Comparison of ENCODE assay signal across 19 cellular contexts in the genomic region with DNA sequence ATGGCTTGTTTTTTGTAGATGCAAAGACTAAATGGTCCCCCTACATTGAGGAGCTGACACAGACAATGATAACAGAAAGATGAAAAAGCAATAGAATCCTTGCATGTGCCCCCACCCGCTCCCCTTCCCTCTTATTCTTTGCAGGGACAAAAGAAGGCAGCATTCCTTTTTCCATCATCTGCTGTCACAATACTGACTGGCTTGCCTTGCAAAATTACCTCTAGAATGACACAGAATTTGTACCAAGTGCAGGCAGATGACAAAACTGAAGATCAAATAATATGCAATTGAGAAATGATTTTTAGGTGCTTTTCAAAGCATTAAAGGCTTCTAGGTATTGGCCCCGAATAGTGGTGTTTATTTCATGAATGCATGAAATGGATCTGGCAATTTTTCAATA.
DNase-seq lines count a peak whose midpoint lies in the region; ATAC-seq and TF ChIP-seq lines count a peak whose summit lies in the region.
"Had no signal": no experiment of that assay in that cellular context is flagged by ENCODE, and none has a peak within 500 bp of the region (broad histone marks: within the 10 kb centered on the region; RNA-seq: fewer than 3 reads in every experiment).

No MANE protein-coding gene starts in this region.

- H3K27me3 ChIP-seq in HCT116 (ENCODE audit: insufficient read depth, low read length) (no peaks in the 10 kb centered on the region), endodermal cell (ENCODE audit: control insufficient read depth, insufficient read depth, low read length, poor library complexity, severe bottlenecking) (no peaks in the 10 kb centered on the region), neural cell (ENCODE audit: insufficient read depth, low read depth, low read length) (no peaks in the 10 kb centered on the region), smooth muscle cell (ENCODE audit: low read depth) (no peaks in the 10 kb centered on the region)
- H3K27me3 ChIP-seq: BE2C, BLaER1 had no signal

- H3K36me3 ChIP-seq in HCT116 (ENCODE audit: control insufficient read depth in 1 of 2, insufficient read depth in 2 of 2, low read length in 2 of 2) (no peaks in the 10 kb centered on the region), endodermal cell (ENCODE audit: control insufficient read depth, insufficient read depth, low read length) (no peaks in the 10 kb centered on the region), neural cell (ENCODE audit: insufficient read depth, low read length) (no peaks in the 10 kb centered on the region), smooth muscle cell (ENCODE audit: low read depth) (no peaks in the 10 kb centered on the region)
- H3K36me3 ChIP-seq: BE2C, BLaER1 had no signal

- H3K36me3 Mint-ChIP-seq in endodermal cell (ENCODE audit: low read depth) = peaks cover 11% of the 10 kb centered on the region
- H3K36me3 Mint-ChIP-seq: CD14-positive monocyte; CD4-positive, alpha-beta memory T cell; CD4-positive, CD25-positive, alpha-beta regulatory T cell had no signal

- H3K4me1 ChIP-seq in HCT116 (ENCODE audit: control insufficient read depth in 1 of 2, insufficient read depth in 2 of 2, low read length in 2 of 2) = peaks cover 10 to 11% of the 10 kb centered on the region in 2 experiments
- peaks cover 16% of the 10 kb centered on the region for H3K4me1 ChIP-seq in endodermal cell (ENCODE audit: control insufficient read depth, insufficient read depth, low read length)
- H3K4me1 ChIP-seq in smooth muscle cell (ENCODE audit: low read depth) = peaks cover 8% of the 10 kb centered on the region
- H3K4me1 ChIP-seq: BLaER1 had no signal

- no peak overlapping the region for H3K9ac ChIP-seq in HCT116 (ENCODE audit: low read length)
- H3K9ac ChIP-seq in endodermal cell (ENCODE audit: extremely low read depth, low read length, poor library complexity, severe bottlenecking) = no peak overlapping the region
- H3K9ac ChIP-seq in neural cell (ENCODE audit: low read length) = no peak overlapping the region
- H3K9ac ChIP-seq in smooth muscle cell (ENCODE audit: low read depth) = no peak overlapping the region
- H3K9ac ChIP-seq: BLaER1 had no signal

- BruUV-seq in HCT116 (replicated peaks; lab: Mats Ljungman, UMichigan) = no TSS peak

- peaks cover 2% of the 10 kb centered on the region for H3K9me3 Mint-ChIP-seq in endodermal cell
- H3K9me3 Mint-ChIP-seq: CD4-positive, alpha-beta memory T cell had no signal

- RAD21 ChIA-PET in HCT116 (lab: Charles Lee; ENCODE audit: low non-redundant PET in 1 of 2, low total read pairs in 2 of 2, uncharacterized antibody in 2 of 2, unreplicated experiment in 2 of 2) = no interaction called here

- H3K4me3 Mint-ChIP-seq in endodermal cell = no peak overlapping the region
- H3K4me3 Mint-ChIP-seq: CD14-positive monocyte; CD4-positive, alpha-beta memory T cell; CD4-positive, CD25-positive, alpha-beta regulatory T cell; CD8-positive, alpha-beta memory T cell had no signal

- H3K9me3 ChIP-seq in HCT116 (ENCODE audit: control insufficient read depth in 1 of 2, insufficient read depth in 1 of 2, low read depth in 1 of 2, low read length in 2 of 2) = no peaks in the 10 kb centered on the region
- H3K9me3 ChIP-seq in endodermal cell (ENCODE audit: control insufficient read depth, low read length) = peaks cover 9% of the 10 kb centered on the region
- H3K9me3 ChIP-seq in neural cell (ENCODE audit: low read length) = no peaks in the 10 kb centered on the region
- no peaks in the 10 kb centered on the region for H3K9me3 ChIP-seq in smooth muscle cell (replicated peaks; ENCODE audit: low read depth)
- H3K9me3 ChIP-seq: BE2C, BLaER1 had no signal

- POLR2A ChIA-PET in HCT116 (lab: Charles Lee) = no interaction called here

- WGBS in endodermal cell (ENCODE audit: insufficient coverage in 1 of 2, insufficient read length in 1 of 2), 2 experiments = 85 to 90% methylated on average over 1 to 2 of the region's 2 CpGs
- 97% methylated on average over 2 of the region's 2 CpGs for WGBS in smooth muscle cell (ENCODE audit: low lambda C conversion rate)

- intact Hi-C loops in HCT116 (cut with micrococcal nuclease) = no loop called here

- TF ChIP-seq POLR2A in HCT116 (IDR thresholded peaks at IDR 0.05; ENCODE audit: borderline replicate concordance, extremely low read depth, insufficient read depth, insufficient read length) = no peak

- no peaks in the 10 kb centered on the region for H4K20me1 ChIP-seq in HCT116 (ENCODE audit: insufficient read depth)
- no peaks in the 10 kb centered on the region for H4K20me1 ChIP-seq in neural cell (ENCODE audit: insufficient read depth)
- H4K20me1 ChIP-seq in smooth muscle cell (ENCODE audit: low read depth) = no peaks in the 10 kb centered on the region
- H4K20me1 ChIP-seq: BLaER1 had no signal

- H3K27ac ChIP-seq in HCT116 (ENCODE audit: low read depth, low read length) (no peak overlapping the region), endodermal cell (ENCODE audit: low read depth, low read length) (no peak overlapping the region), neural cell (ENCODE audit: low read length) (peak overlapping the region; percentile 7), smooth muscle cell (ENCODE audit: low read depth) (no peak overlapping the region)
- H3K27ac ChIP-seq: BLaER1 had no signal

- DNase-seq in HCT116 (ENCODE audit: low read depth, low spot score) (no peak), endodermal cell (no peak), smooth muscle cell (lab: John Stamatoyannopoulos, UW; ENCODE audit: unreplicated experiment) (no peak), NCI-H1105 treated with DMSO at 0.1 percent for 48 hours (lab: John Stamatoyannopoulos, UW) (no peak), NCI-H1417 treated with DMSO at 0.1 percent for 48 hours (lab: John Stamatoyannopoulos, UW) (no peak), NCI-H510A (lab: John Stamatoyannopoulos, UW) (no peak)
- DNase-seq: CD4-positive, alpha-beta memory T cell; COR-L47; DMS 273 treated with DMSO at 0.1 percent for 48 hours; DMS153; DMS79; GDM1 had no signal

- TF ChIP-seq CTCF in HCT116 (IDR thresholded peaks at IDR 0.05 in 2 of 3, conservative IDR thresholded peaks at IDR 0.05 in 1 of 3; ENCODE audit: borderline replicate concordance in 1 of 3, insufficient read depth in 1 of 3, low read depth in 2 of 3, low read length in 2 of 3) = no peak
- TF ChIP-seq CTCF in endodermal cell (conservative IDR thresholded peaks at IDR 0.05) = no peak
- no peak for TF ChIP-seq CTCF in neural cell (IDR thresholded peaks at IDR 0.05; ENCODE audit: poor library complexity, severe bottlenecking)
- TF ChIP-seq CTCF in smooth muscle cell (IDR thresholded peaks at IDR 0.05; ENCODE audit: borderline replicate concordance, insufficient read depth, poor library complexity, severe bottlenecking) = no peak

- peak; percentile 92 for TF ChIP-seq EP300 in neural cell (conservative IDR thresholded peaks at IDR 0.05; ENCODE audit: poor library complexity, severe bottlenecking)

- no peaks in the 10 kb centered on the region for H3F3A ChIP-seq in neural cell (ENCODE audit: insufficient read depth, low read length, poor library complexity, severe bottlenecking)
- peaks cover 8% of the 10 kb centered on the region for H3F3A ChIP-seq in smooth muscle cell (ENCODE audit: low read depth)

- H3K9me2 ChIP-seq in HCT116 (ENCODE audit: insufficient read depth) = no peaks in the 10 kb centered on the region
- no peaks in the 10 kb centered on the region for H3K9me2 ChIP-seq in neural cell (ENCODE audit: insufficient read depth, low read length)

- no peak for ATAC-seq in HCT116

- H3K4me1 Mint-ChIP-seq in endodermal cell = peaks cover 42% of the 10 kb centered on the region
- H3K4me1 Mint-ChIP-seq: CD14-positive monocyte; CD4-positive, alpha-beta memory T cell; CD8-positive, alpha-beta memory T cell had no signal

- H3K79me2 ChIP-seq in HCT116 (ENCODE audit: insufficient read depth, low read length) (no peaks in the 10 kb centered on the region), neural cell (replicated peaks; ENCODE audit: insufficient read depth, low read length) (no peaks in the 10 kb centered on the region), smooth muscle cell (ENCODE audit: low read depth) (no peaks in the 10 kb centered on the region)

- peak overlapping the region; percentile 39; the same call in 1 of the 2 replicates for H3K4me2 ChIP-seq in HCT116 (ENCODE audit: low read length)
- no peak overlapping the region for H3K4me2 ChIP-seq in neural cell (ENCODE audit: low read length)
- peak overlapping the region; percentile 18 for H3K4me2 ChIP-seq in smooth muscle cell
- H3K4me2 ChIP-seq: BLaER1 had no signal

- H3K27ac Mint-ChIP-seq in endodermal cell = peak overlapping the region; percentile 77
- H3K27ac Mint-ChIP-seq: CD14-positive monocyte; CD4-positive, alpha-beta memory T cell; CD4-positive, CD25-positive, alpha-beta regulatory T cell; CD8-positive, alpha-beta memory T cell had no signal

- TF ChIP-seq RAD21 in HCT116 (IDR thresholded peaks at IDR 0.05; ENCODE audit: low read depth) (no peak), neural cell (conservative IDR thresholded peaks at IDR 0.05) (no peak)

- H3K4me3 ChIP-seq in HCT116 (replicated peaks in 1 of 2; ENCODE audit: low read depth in 1 of 2, low read length in 2 of 2) (no peak overlapping the region), endodermal cell (ENCODE audit: low read length) (no peak overlapping the region), neural cell (ENCODE audit: low read length) (no peak overlapping the region), smooth muscle cell (no peak overlapping the region)
- H3K4me3 ChIP-seq: BLaER1, GM12878 had no signal

- no peaks in the 10 kb centered on the region for H3K27me3 Mint-ChIP-seq in endodermal cell (ENCODE audit: insufficient read depth)
- H3K27me3 Mint-ChIP-seq: CD8-positive, alpha-beta memory T cell had no signal

- CTCF ChIA-PET in HCT116 (lab: Charles Lee) = no interaction called here

- H2AFZ ChIP-seq in HCT116 (ENCODE audit: low read depth, low read length, poor library complexity, severe bottlenecking) = peak overlapping the region; percentile 68
- no peak overlapping the region for H2AFZ ChIP-seq in neural cell (ENCODE audit: low read depth, low read length)
- no peak overlapping the region for H2AFZ ChIP-seq in smooth muscle cell (ENCODE audit: low read depth)

TF ChIP-seq in HCT116, 20 proteins besides CTCF, POLR2A, EP300 and RAD21 (continues in another document):
- TF ChIP-seq CEBPB (IDR thresholded peaks at IDR 0.05; ENCODE audit: low read depth) = no peak
- TF ChIP-seq, protein P1, sequence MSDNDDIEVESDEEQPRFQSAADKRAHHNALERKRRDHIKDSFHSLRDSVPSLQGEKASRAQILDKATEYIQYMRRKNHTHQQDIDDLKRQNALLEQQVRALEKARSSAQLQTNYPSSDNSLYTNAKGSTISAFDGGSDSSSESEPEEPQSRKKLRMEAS (IDR thresholded peaks at IDR 0.05) = no peak
- no peak for TF ChIP-seq ELF1 (IDR thresholded peaks at IDR 0.05; ENCODE audit: borderline replicate concordance, low read depth)

TF ChIP-seq in neural cell, 6 proteins besides CTCF, POLR2A, EP300 and RAD21 (continues in another document):
- TF ChIP-seq MXI1 (conservative IDR thresholded peaks at IDR 0.05; ENCODE audit: poor library complexity, severe bottlenecking) (no peak), SMC3 (conservative IDR thresholded peaks at IDR 0.05; ENCODE audit: poor library complexity) (no peak), EZH2 (IDR thresholded peaks at IDR 0.05; ENCODE audit: borderline replicate concordance, insufficient read depth, low read length, poor library complexity, severe bottlenecking) (no peak)
